In genomic region chr12:97177482-97177881, GRCh38 we compare ENCODE assay signal across 12 cellular contexts.
"Had no signal": no experiment of that assay in that cellular context is flagged by ENCODE, and none has a peak within 500 bp of the region (broad histone marks: within the 10 kb centered on the region; RNA-seq: fewer than 3 reads in every experiment).

No MANE protein-coding gene starts in this region.

- ATAC-seq: activated CD8-positive, alpha-beta T cell treated with anti-CD3 and anti-CD28 coated beads, Interleukin-2, amount 10 ng/mL, durations not matched to agents 7 days and 5 days; gastroesophageal sphincter; lower lobe of right lung had no signal

- H3K4me3 ChIP-seq: gastroesophageal sphincter, lower lobe of right lung had no signal

- H3K9ac ChIP-seq: parathyroid adenoma had no signal

- H3K79me2 ChIP-seq: parathyroid adenoma had no signal

- H2AFZ ChIP-seq: parathyroid adenoma had no signal

- H3K27me3 ChIP-seq: gastroesophageal sphincter had no signal

- H3K9me3 ChIP-seq: gastroesophageal sphincter, lower lobe of right lung had no signal

- H3K36me3 ChIP-seq: gastroesophageal sphincter, lower lobe of right lung had no signal

- DNase-seq: activated CD4-positive, alpha-beta T cell treated with anti-CD3 and anti-CD28 coated beads for 48 hours; activated CD8-positive, alpha-beta memory T cell treated with anti-CD3 and anti-CD28 coated beads, Interleukin-2, amount 50 U/mL, for 48 hours; activated CD8-positive, alpha-beta T cell treated with anti-CD3 and anti-CD28 coated beads, Interleukin-2, amount 10 ng/mL, durations not matched to agents 7 days and 5 days; activated naive CD8-positive, alpha-beta T cell treated with anti-CD3 and anti-CD28 coated beads, Interleukin-2, amount 10 ng/mL, durations not matched to agents 7 days and 5 days; aorta; central memory CD4-positive, alpha-beta T cell; effector memory CD4-positive, alpha-beta T cell; lower lobe of right lung; naive B cell; stimulated activated CD4-positive, alpha-beta T cell treated with anti-CD3 and anti-CD28 coated beads, Interleukin-4, amount 100 ng/mL, for 4 hours had no signal

- H3K27ac ChIP-seq: gastroesophageal sphincter, lower lobe of right lung, parathyroid adenoma had no signal

- H3K4me1 ChIP-seq: gastroesophageal sphincter, lower lobe of right lung, parathyroid adenoma had no signal
